ENCODE assay signal across 8 cellular contexts in genomic region chr15:90885432-90886290, GRCh38. TPM values are rescaled to one million over a fixed set of nuclear protein-coding genes. Genes with fewer than 3 reads are reported as not detected.
A peak's percentile ranks its signal among the peaks of the same experiment; 100 is the strongest.
DNase-seq lines count a peak whose midpoint lies in the region; ATAC-seq, FAIRE-seq and TF ChIP-seq lines count a peak whose summit lies in the region.

No MANE protein-coding gene starts in this region.

- POLR2A ChIA-PET in A549 (lab: Yijun Ruan, JAX): no interaction called here

- peak; percentile 100 for TF ChIP-seq RAD21 in A549 (conservative IDR thresholded peaks at IDR 0.05 in 1 of 2, IDR thresholded peaks at IDR 0.05 in 1 of 2)

- H3K4me1 ChIP-seq in A549 (no peaks in the 10 kb centered on the region), sigmoid colon (peaks cover 0 to 41% (median 35%) of the 10 kb centered on the region in 4 donors)

- TF ChIP-seq CTCF in A549 (IDR thresholded peaks at IDR 0.05) (peak; percentile 99), GM13977 (IDR thresholded peaks at IDR 0.05; ENCODE audit: extremely low read depth, insufficient read depth, missing control alignments) (peak; percentile 96), sigmoid colon (IDR thresholded peaks at IDR 0.05) (peak; percentile 95 to 98 (median 96))

- no peak overlapping the region for H3K4me2 ChIP-seq in A549

- WGBS in A549 (ENCODE audit: missing lambda C conversion rate): 75% methylated on average over 23 of the region's 23 CpGs
- 44 to 71% methylated on average over 23 of the region's 23 CpGs for WGBS in sigmoid colon, 2 donors

- H3K4me3 ChIP-seq in A549 (no peak overlapping the region), sigmoid colon (peak overlapping the region in 3 of 4 donors; percentile 54 to 71 (median 54))

- intact Hi-C loops in left ventricle myocardium superior (cut with micrococcal nuclease) (loop anchor here (5.0 kb wide), 1 partner anchor 238 kb away; no protein-coding TSS in a partner anchor), sigmoid colon (cut with DNase I) (loop anchor here (1.0 to 10.0 kb wide), 4 partner anchors 169 to 571 kb away; partner anchors contain the start of gene BLM)

- ATAC-seq in A549 (peak; percentile 57 to 82; a peak in 5 of 6 replicates), left ventricle myocardium superior (peak; percentile 62), GM18519 (IDR thresholded peaks at IDR 0.05; ENCODE audit: low FRiP score, unreplicated experiment) (no peak)

- H3K27ac ChIP-seq in A549 (peak overlapping the region in 1 of 2 experiments; percentile 19; a peak in 1 of 6 replicates), sigmoid colon (peak overlapping the region; percentile 87 to 92 (median 90))

- no peaks in the 10 kb centered on the region for H3K27me3 ChIP-seq in sigmoid colon

- CTCF ChIA-PET in A549 (lab: Yijun Ruan, JAX): interaction anchor here (0.6 to 10.9 kb wide), 126 partner anchors 8 to 830 kb away, joined by 3 to 265 read pairs (median 5); partner anchors contain the start of genes BLM, FURIN, HDDC3 and MAN2A2

- in situ Hi-C loops in GM13977 (cut with MboI; ENCODE audit: low pct_unique_long_range_greater_than_20kb, low sequenced_read_pairs, unreplicated experiment): loop anchor here (25.0 kb wide), 1 partner anchor 573 kb away; no protein-coding TSS in a partner anchor

- FAIRE-seq in A549 (lab: Jason Lieb, UNC): peak; percentile 23

- peak in 1 of 2 experiments; percentile 61 for DNase-seq in A549 (ENCODE audit: low read depth in 1 of 2, low spot score in 1 of 2)
- DNase-seq in GM13977 (ENCODE audit: low spot score): peak; percentile 81
- DNase-seq in KG1 (lab: John Stamatoyannopoulos, UW): peak; percentile 54
- peak; percentile 47 to 77 (median 62) for DNase-seq in T-helper 2 cell
- peak; percentile 39 for DNase-seq in amniotic epithelial cell (ENCODE audit: low read depth)
- peak; percentile 88 for DNase-seq in left ventricle myocardium superior
- DNase-seq in sigmoid colon: peak; percentile 89

- H3K36me3 ChIP-seq in sigmoid colon: peaks cover 16 to 44% (median 27%) of the 10 kb centered on the region in 4 donors

- no peak for TF ChIP-seq EP300 in A549 (IDR thresholded peaks at IDR 0.05)
- TF ChIP-seq EP300 in sigmoid colon (IDR thresholded peaks at IDR 0.05): no peak

- H3K9me3 ChIP-seq in A549 (no peaks in the 10 kb centered on the region), sigmoid colon (no peaks in the 10 kb centered on the region)

- TF ChIP-seq POLR2A in A549 (IDR thresholded peaks at IDR 0.05; ENCODE audit: low read length): no peak
- TF ChIP-seq POLR2A in sigmoid colon (IDR thresholded peaks at IDR 0.05): no peak

TF ChIP-seq in A549, 52 proteins besides CTCF, POLR2A, EP300 and RAD21:
- TF ChIP-seq SMC3 (IDR thresholded peaks at IDR 0.05): peak; percentile 100
- TF ChIP-seq TP53 (CRISPR knock-in tag; IDR thresholded peaks at IDR 0.05): no peak

RNA-seq across cellular contexts. Expression of gene FES, which starts 1.4 kb away (rescaled TPM):
- polyA plus RNA-seq in A549 (2011; rRNA removed): 0.50 and 0.53 TPM in 2 replicates
- polyA plus RNA-seq in A549 (2012; cell fraction: cytosol; rRNA removed): 1.4 and 1.7 TPM in 2 replicates
- polyA plus RNA-seq in A549 (2012; cell fraction: nucleus; rRNA removed): 1.4 and 1.7 TPM in 2 replicates
- polyA plus RNA-seq in A549 (2017; fragmentation: RNase III; extraction: RNeasy Plus Mini Kit Qiagen cat#74134 plus additional on column Dnase treatment): 0.39 to 0.50 TPM (median 0.45 TPM) in 3 replicates
- polyA minus RNA-seq in A549 (2011; rRNA and poly(A)+ RNA removed): 0.39 TPM in 1 of 2 replicates, not detected in the other
- total RNA-seq in left ventricle myocardium superior: 15.4 TPM
- 10 to 100 TPM; 28.0 to 35.5 (median 30.4) TPM for total RNA-seq in sigmoid colon
- 10 to 100 TPM in 1 of 3 donors, 1 to 10 TPM in 2; 4.9 to 17.6 (median 7.2) TPM for polyA plus RNA-seq in sigmoid colon

RNA-seq across cellular contexts. Expression of gene FURIN, which starts 17.3 kb away (rescaled TPM):
- 16.8 and 20.9 TPM in 2 replicates for polyA plus RNA-seq in A549 (2011; rRNA removed)
- polyA plus RNA-seq in A549 (2012; cell fraction: cytosol; rRNA removed): 26.9 and 42.5 TPM in 2 replicates
- 36.8 and 51.9 TPM in 2 replicates for polyA plus RNA-seq in A549 (2012; cell fraction: nucleus; rRNA removed)
- polyA plus RNA-seq in A549 (2017; fragmentation: RNase III; extraction: RNeasy Plus Mini Kit Qiagen cat#74134 plus additional on column Dnase treatment): 23.1 to 37.1 TPM (median 33.3 TPM) in 3 replicates
- 29.8 and 47.2 TPM in 2 replicates for polyA minus RNA-seq in A549 (2011; rRNA and poly(A)+ RNA removed)
- 49.9 TPM for total RNA-seq in left ventricle myocardium superior
- 10 to 100 TPM; 21.0 to 35.0 (median 24.3) TPM for total RNA-seq in sigmoid colon
- 10 to 100 TPM; 23.4 to 69.2 (median 30.1) TPM for polyA plus RNA-seq in sigmoid colon

RNA-seq across cellular contexts. Expression of gene MAN2A2, which starts 17.4 kb away (rescaled TPM):
- 22.0 and 37.0 TPM in 2 replicates for polyA plus RNA-seq in A549 (2011; rRNA removed)
- 56.4 and 73.9 TPM in 2 replicates for polyA plus RNA-seq in A549 (2012; cell fraction: cytosol; rRNA removed)
- polyA plus RNA-seq in A549 (2012; cell fraction: nucleus; rRNA removed): 415 and 583 TPM in 2 replicates
- polyA plus RNA-seq in A549 (2017; fragmentation: RNase III; extraction: RNeasy Plus Mini Kit Qiagen cat#74134 plus additional on column Dnase treatment): 29.6 to 35.3 TPM (median 32.6 TPM) in 3 replicates
- 42.7 and 43.2 TPM in 2 replicates for polyA minus RNA-seq in A549 (2011; rRNA and poly(A)+ RNA removed)
- 146 TPM for total RNA-seq in left ventricle myocardium superior
- 10 to 100 TPM; 27.2 to 57.6 (median 38.4) TPM for total RNA-seq in sigmoid colon
- polyA plus RNA-seq in sigmoid colon: 10 to 100 TPM in 1 of 3 donors, 1 to 10 TPM in 2; 3.7 to 31.0 (median 4.8) TPM

RNA-seq across cellular contexts. Expression of gene HDDC3, which starts 46.7 kb away (rescaled TPM):
- polyA plus RNA-seq in A549 (2011; rRNA removed) (29.8 and 31.9 TPM in 2 replicates), A549 (2017; fragmentation: RNase III; extraction: RNeasy Plus Mini Kit Qiagen cat#74134 plus additional on column Dnase treatment) (25.3 to 29.7 TPM (median 26.1 TPM) in 3 replicates), sigmoid colon (10 to 100 TPM; 19.1 to 27.0 (median 24.0) TPM)
- polyA plus RNA-seq in A549 (2012; cell fraction: cytosol; rRNA removed): 41.6 and 42.9 TPM in 2 replicates
- 28.9 and 34.8 TPM in 2 replicates for polyA plus RNA-seq in A549 (2012; cell fraction: nucleus; rRNA removed)
- polyA minus RNA-seq in A549 (2011; rRNA and poly(A)+ RNA removed): 27.4 and 33.9 TPM in 2 replicates
- total RNA-seq in left ventricle myocardium superior (15.0 TPM), sigmoid colon (10 to 100 TPM in 1 of 4 donors, 1 to 10 TPM in 3; 5.2 to 10.7 (median 7.0) TPM)

RNA-seq across cellular contexts. Expression of gene UNC45A, which starts 49.4 kb away (rescaled TPM):
- polyA plus RNA-seq in A549 (2011; rRNA removed): 47.7 and 48.2 TPM in 2 replicates
- 70.2 and 71.6 TPM in 2 replicates for polyA plus RNA-seq in A549 (2012; cell fraction: cytosol; rRNA removed)
- polyA plus RNA-seq in A549 (2012; cell fraction: nucleus; rRNA removed): 128 and 156 TPM in 2 replicates
- 76.9 to 82.5 TPM (median 80.4 TPM) in 3 replicates for polyA plus RNA-seq in A549 (2017; fragmentation: RNase III; extraction: RNeasy Plus Mini Kit Qiagen cat#74134 plus additional on column Dnase treatment)
- 84.6 and 90.4 TPM in 2 replicates for polyA minus RNA-seq in A549 (2011; rRNA and poly(A)+ RNA removed)
- 24.4 TPM for total RNA-seq in left ventricle myocardium superior
- 10 to 100 TPM; 36.0 to 63.5 (median 60.2) TPM for total RNA-seq in sigmoid colon
- 10 to 100 TPM; 28.8 to 50.4 (median 31.4) TPM for polyA plus RNA-seq in sigmoid colon
